26 cellular contexts compared by ENCODE assay signal in genomic region chr4:145815626-145816025, GRCh38.
DNase-seq lines count a peak whose midpoint lies in the region; ATAC-seq, FAIRE-seq and TF ChIP-seq lines count a peak whose summit lies in the region.
"Had no signal": no experiment of that assay in that cellular context is flagged by ENCODE, and none has a peak within 500 bp of the region (broad histone marks: within the 10 kb centered on the region; RNA-seq: fewer than 3 reads in every experiment).

No MANE protein-coding gene starts in this region.

- TF ChIP-seq CTCF in astrocyte (IDR thresholded peaks at IDR 0.05; ENCODE audit: insufficient read depth, low read depth, low read length) = no peak

- no peaks in the 10 kb centered on the region for H3K27me3 Mint-ChIP-seq in activated T-cell treated with anti-CD3 and anti-CD28 coated beads, Interleukin-2, amount 50 U/mL, for 24 hours
- no peaks in the 10 kb centered on the region for H3K27me3 Mint-ChIP-seq in activated T-cell treated with anti-CD3 and anti-CD28 coated beads, Interleukin-2, amount 50 U/mL, for 4 hours (ENCODE audit: low read depth)
- H3K27me3 Mint-ChIP-seq in astrocyte (ENCODE audit: low read depth, unreplicated experiment) = no peaks in the 10 kb centered on the region
- H3K27me3 Mint-ChIP-seq: CD4-positive, alpha-beta memory T cell; central memory CD8-positive, alpha-beta T cell; natural killer cell treated with Interleukin-12 subunit alpha and Interleukin-12 subunit beta and Interleukin-15 and Interleukin-18, amount 100 ng/mL, for 72 hours had no signal

- no peaks in the 10 kb centered on the region for H3K36me3 ChIP-seq in GM23248 (ENCODE audit: low read depth)
- no peaks in the 10 kb centered on the region for H3K36me3 ChIP-seq in astrocyte (ENCODE audit: insufficient read depth, low read length)
- H3K36me3 ChIP-seq: ascending aorta, pancreas, right atrium auricular region had no signal

- H3K9me3 ChIP-seq in GM23248 (ENCODE audit: low read depth) = no peaks in the 10 kb centered on the region
- no peaks in the 10 kb centered on the region for H3K9me3 ChIP-seq in astrocyte (ENCODE audit: insufficient read depth, low read depth, low read length)
- H3K9me3 ChIP-seq: ascending aorta, pancreas, right atrium auricular region had no signal

- no peak for ATAC-seq in activated T-cell treated with anti-CD3 and anti-CD28 coated beads, Interleukin-2, amount 50 U/mL, for 4 hours
- ATAC-seq in stimulated activated effector memory CD8-positive, alpha-beta T cell treated with anti-CD3 and anti-CD28 coated beads, Interleukin-12 subunit alpha, Interleukin-12 subunit beta, amount 100 ng/mL, for 72 hours = no peak
- no peak for ATAC-seq in HG03045 (IDR thresholded peaks at IDR 0.05; ENCODE audit: unreplicated experiment)
- ATAC-seq: activated CD4-positive, CD25-positive, alpha-beta regulatory T cell treated with anti-CD3 and anti-CD28 coated beads, Interleukin-2, amount 50 U/mL, for 24 hours; natural killer cell treated with Interleukin-12 subunit alpha and Interleukin-12 subunit beta and Interleukin-15 and Interleukin-18, amount 100 ng/mL, for 72 hours; pancreas had no signal

- no peaks in the 10 kb centered on the region for H3K9me2 ChIP-seq in GM23248 (ENCODE audit: insufficient read depth)

- H2AFZ ChIP-seq in GM23248 (0 out of 2 replicates have a peak overlapping the region, but pooled peaks have one; percentile 8), astrocyte (ENCODE audit: low read depth, low read length) (no peak overlapping the region)

- peaks cover 42% of the 10 kb centered on the region for H3K4me1 Mint-ChIP-seq in activated T-cell treated with anti-CD3 and anti-CD28 coated beads, Interleukin-2, amount 50 U/mL, for 24 hours (ENCODE audit: low read depth)
- H3K4me1 Mint-ChIP-seq in activated T-cell treated with anti-CD3 and anti-CD28 coated beads, Interleukin-2, amount 50 U/mL, for 4 hours (ENCODE audit: low read depth) = peaks cover 11% of the 10 kb centered on the region
- peaks cover 7% of the 10 kb centered on the region for H3K4me1 Mint-ChIP-seq in astrocyte (ENCODE audit: low read depth, unreplicated experiment)
- H3K4me1 Mint-ChIP-seq in stimulated activated effector memory CD8-positive, alpha-beta T cell treated with anti-CD3 and anti-CD28 coated beads, Interleukin-12 subunit alpha, Interleukin-12 subunit beta, amount 100 ng/mL, for 72 hours = peaks cover 10% of the 10 kb centered on the region
- H3K4me1 Mint-ChIP-seq: central memory CD8-positive, alpha-beta T cell had no signal

- in situ Hi-C loops in GM23248 (cut with MboI) = no loop called here

- H3K9me3 Mint-ChIP-seq in activated T-cell treated with anti-CD3 and anti-CD28 coated beads, Interleukin-2, amount 50 U/mL, for 24 hours = peaks cover 4% of the 10 kb centered on the region
- peaks cover under 1% of the 10 kb centered on the region for H3K9me3 Mint-ChIP-seq in activated T-cell treated with anti-CD3 and anti-CD28 coated beads, Interleukin-2, amount 50 U/mL, for 4 hours
- H3K9me3 Mint-ChIP-seq in astrocyte (ENCODE audit: unreplicated experiment) = no peaks in the 10 kb centered on the region
- H3K9me3 Mint-ChIP-seq in stimulated activated effector memory CD8-positive, alpha-beta T cell treated with anti-CD3 and anti-CD28 coated beads, Interleukin-12 subunit alpha, Interleukin-12 subunit beta, amount 100 ng/mL, for 72 hours = no peaks in the 10 kb centered on the region
- H3K9me3 Mint-ChIP-seq: central memory CD8-positive, alpha-beta T cell; natural killer cell treated with Interleukin-12 subunit alpha and Interleukin-12 subunit beta and Interleukin-15 and Interleukin-18, amount 100 ng/mL, for 72 hours had no signal

- H3K4me1 ChIP-seq in GM23248 (ENCODE audit: insufficient read depth) = peaks cover 26% of the 10 kb centered on the region
- peaks cover 4% of the 10 kb centered on the region for H3K4me1 ChIP-seq in astrocyte (ENCODE audit: insufficient read depth, low read length)
- H3K4me1 ChIP-seq: ascending aorta, pancreas had no signal

- H3K4me3 ChIP-seq in GM23248 = no peak overlapping the region
- H3K4me3 ChIP-seq in astrocyte (ENCODE audit: insufficient read depth, low read depth, low read length) = no peak overlapping the region
- H3K4me3 ChIP-seq: ascending aorta, pancreas, right atrium auricular region had no signal

- WGBS in GM23248 (ENCODE audit: low coverage in 1 of 2, low lambda C conversion rate in 2 of 2, missing lambda C conversion rate in 2 of 2), 2 experiments = 8 to 20% methylated on average over 1 of the region's 1 CpG

- no peak overlapping the region for H3K4me3 Mint-ChIP-seq in activated T-cell treated with anti-CD3 and anti-CD28 coated beads, Interleukin-2, amount 50 U/mL, for 24 hours
- H3K4me3 Mint-ChIP-seq in activated T-cell treated with anti-CD3 and anti-CD28 coated beads, Interleukin-2, amount 50 U/mL, for 4 hours = no peak overlapping the region
- no peak overlapping the region for H3K4me3 Mint-ChIP-seq in astrocyte (ENCODE audit: unreplicated experiment)
- no peak overlapping the region for H3K4me3 Mint-ChIP-seq in stimulated activated effector memory CD8-positive, alpha-beta T cell treated with anti-CD3 and anti-CD28 coated beads, Interleukin-12 subunit alpha, Interleukin-12 subunit beta, amount 100 ng/mL, for 72 hours
- H3K4me3 Mint-ChIP-seq: CD4-positive, alpha-beta memory T cell; central memory CD8-positive, alpha-beta T cell; natural killer cell treated with Interleukin-12 subunit alpha and Interleukin-12 subunit beta and Interleukin-15 and Interleukin-18, amount 100 ng/mL, for 72 hours had no signal

- H3K4me2 ChIP-seq in GM23248 (ENCODE audit: unreplicated experiment) = no peak overlapping the region
- H3K4me2 ChIP-seq in astrocyte (ENCODE audit: low read length) = no peak overlapping the region

- no peak for FAIRE-seq in astrocyte (lab: Jason Lieb, UNC)
- FAIRE-seq: frontal cortex, GM12891, islet of Langerhans, pancreas had no signal

- H3K27ac ChIP-seq in GM23248 = peak overlapping the region; percentile 83
- H3K27ac ChIP-seq in astrocyte (ENCODE audit: low read depth, low read length) = no peak overlapping the region
- H3K27ac ChIP-seq: ascending aorta, pancreas, right atrium auricular region had no signal

- peaks cover 97% of the 10 kb centered on the region for H3K36me3 Mint-ChIP-seq in activated T-cell treated with anti-CD3 and anti-CD28 coated beads, Interleukin-2, amount 50 U/mL, for 24 hours (ENCODE audit: low read depth)
- peaks cover 63% of the 10 kb centered on the region for H3K36me3 Mint-ChIP-seq in activated T-cell treated with anti-CD3 and anti-CD28 coated beads, Interleukin-2, amount 50 U/mL, for 4 hours (ENCODE audit: insufficient read depth)
- peaks cover 27% of the 10 kb centered on the region for H3K36me3 Mint-ChIP-seq in astrocyte (ENCODE audit: low read depth, unreplicated experiment)
- peaks cover 45% of the 10 kb centered on the region for H3K36me3 Mint-ChIP-seq in stimulated activated effector memory CD8-positive, alpha-beta T cell treated with anti-CD3 and anti-CD28 coated beads, Interleukin-12 subunit alpha, Interleukin-12 subunit beta, amount 100 ng/mL, for 72 hours

- no peaks in the 10 kb centered on the region for H4K20me1 ChIP-seq in GM23248 (ENCODE audit: insufficient read depth)
- no peaks in the 10 kb centered on the region for H4K20me1 ChIP-seq in astrocyte (ENCODE audit: insufficient read depth, low read length)

- H3K27ac Mint-ChIP-seq in activated T-cell treated with anti-CD3 and anti-CD28 coated beads, Interleukin-2, amount 50 U/mL, for 24 hours = peak overlapping the region; percentile 88
- H3K27ac Mint-ChIP-seq in astrocyte (ENCODE audit: unreplicated experiment) = no peak overlapping the region
- H3K27ac Mint-ChIP-seq in stimulated activated effector memory CD8-positive, alpha-beta T cell treated with anti-CD3 and anti-CD28 coated beads, Interleukin-12 subunit alpha, Interleukin-12 subunit beta, amount 100 ng/mL, for 72 hours = peak overlapping the region; percentile 60

- H3K27me3 ChIP-seq in GM23248 (replicated peaks; ENCODE audit: insufficient read depth) (no peaks in the 10 kb centered on the region), astrocyte (ENCODE audit: insufficient read depth, low read length) (no peaks in the 10 kb centered on the region)
- H3K27me3 ChIP-seq: ascending aorta, pancreas, right atrium auricular region had no signal

- H3F3A ChIP-seq in GM23248 (ENCODE audit: insufficient read depth) = peaks cover 21% of the 10 kb centered on the region

- H3K9ac ChIP-seq in GM23248 = peak overlapping the region; percentile 15
- H3K9ac ChIP-seq in astrocyte (ENCODE audit: low read length) = no peak overlapping the region

- H3K79me2 ChIP-seq in GM23248 (ENCODE audit: insufficient read depth) = no peaks in the 10 kb centered on the region
- no peaks in the 10 kb centered on the region for H3K79me2 ChIP-seq in astrocyte (ENCODE audit: insufficient read depth, low read length)

- no peak for DNase-seq in activated T-cell treated with anti-CD3 and anti-CD28 coated beads, Interleukin-2, amount 50 U/mL, for 24 hours
- no peak for DNase-seq in activated T-cell treated with anti-CD3 and anti-CD28 coated beads, Interleukin-2, amount 50 U/mL, for 4 hours
- DNase-seq in GM23248 (peak; percentile 76), astrocyte (ENCODE audit: low read depth) (peak; percentile 61), KG1 (lab: John Stamatoyannopoulos, UW) (no peak), AML-193 (lab: John Stamatoyannopoulos, UW) (no peak)
- DNase-seq in stimulated activated effector memory CD8-positive, alpha-beta T cell treated with anti-CD3 and anti-CD28 coated beads, Interleukin-12 subunit alpha, Interleukin-12 subunit beta, amount 100 ng/mL, for 72 hours (ENCODE audit: low spot score in 2 of 2) = no peak
- DNase-seq: activated gamma-delta T cell; CD4-positive, alpha-beta memory T cell; DMS 273 treated with DMSO at 0.1 percent for 48 hours; hypothalamus; NCI-H1092; NCI-H1930; NCI-H774; OCI-M1; pancreas; trophoblast cell had no signal

Comparison
In these comparisons a context has a peak if more than half of its experiments do, and no peak if none do; other contexts are left out.
1. DNase-seq: peak in GM23248 (single experiment) and astrocyte (single experiment); none in activated T-cell treated with anti-CD3 and anti-CD28 coated beads, Interleukin-2, amount 50 U/mL, for 24 hours (single experiment), activated T-cell treated with anti-CD3 and anti-CD28 coated beads, Interleukin-2, amount 50 U/mL, for 4 hours (single experiment), stimulated activated effector memory CD8-positive, alpha-beta T cell treated with anti-CD3 and anti-CD28 coated beads, Interleukin-12 subunit alpha, Interleukin-12 subunit beta, amount 100 ng/mL, for 72 hours (0 of 2), KG1 (single experiment) and AML-193 (0 of 2).